Comparison of ENCODE assay signal across 13 cellular contexts in the genomic region with DNA sequence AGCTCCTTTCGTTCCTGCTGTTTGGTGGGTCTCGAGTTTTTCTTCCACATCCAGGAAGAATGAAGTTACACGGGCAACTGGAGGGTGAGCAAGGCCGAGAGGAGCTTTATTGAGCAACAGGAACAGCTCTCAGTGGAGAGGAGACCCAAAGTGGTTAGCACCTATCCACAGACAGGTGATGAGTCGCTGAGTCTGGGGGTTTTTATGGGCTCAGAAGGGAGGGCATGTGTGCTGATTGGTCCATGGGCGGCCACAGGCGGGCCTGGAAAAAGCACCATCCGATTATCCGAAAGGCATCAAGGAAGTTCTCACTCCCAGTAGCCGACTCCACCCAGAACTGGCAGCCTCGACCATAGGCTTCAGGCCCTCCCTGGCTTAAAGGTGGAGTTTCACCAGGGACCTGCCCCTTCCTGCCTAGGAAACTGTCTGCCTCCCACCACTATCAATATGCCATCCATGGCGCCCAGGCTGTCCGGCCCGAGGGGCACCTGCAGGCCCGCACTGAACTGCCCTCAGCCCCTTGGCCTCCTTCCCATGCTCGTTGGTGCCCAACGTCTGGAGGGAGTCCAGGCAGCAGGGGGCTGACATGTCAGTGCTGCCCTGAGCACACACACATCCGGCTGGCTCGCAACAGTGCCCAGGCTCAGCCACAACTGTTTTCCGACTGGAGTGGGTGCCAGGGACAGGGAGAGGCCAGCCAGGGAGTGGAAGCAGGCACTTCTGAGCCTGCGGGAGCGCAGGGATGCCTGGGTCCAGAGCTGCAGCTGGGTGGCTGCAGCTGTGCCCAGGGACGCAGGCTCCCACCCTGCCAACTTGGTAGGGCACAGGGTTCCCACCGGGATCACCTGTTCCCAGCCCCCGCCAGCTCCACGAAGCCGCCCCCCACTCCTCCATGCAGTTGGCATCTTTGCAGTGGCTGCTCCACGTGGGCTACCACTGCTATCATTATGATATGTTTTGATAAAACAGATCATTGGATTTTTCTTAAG.
DNase-seq lines count a peak whose midpoint lies in the region; ATAC-seq, FAIRE-seq and TF ChIP-seq lines count a peak whose summit lies in the region.
"Had no signal": no experiment of that assay in that cellular context is flagged by ENCODE, and none has a peak within 500 bp of the region (broad histone marks: within the 10 kb centered on the region; RNA-seq: fewer than 3 reads in every experiment).

No MANE protein-coding gene starts in this region.

- H3K27me3 ChIP-seq in HCT116 (ENCODE audit: insufficient read depth, low read length) (no peaks in the 10 kb centered on the region), GM12878 (replicated peaks in 1 of 2; ENCODE audit: control insufficient read depth in 2 of 2, insufficient read depth in 2 of 2, low read length in 1 of 2) (no peaks in the 10 kb centered on the region), gastrocnemius medialis (no peaks in the 10 kb centered on the region), vagina (no peaks in the 10 kb centered on the region)

- H2AFZ ChIP-seq in HCT116 (ENCODE audit: low read depth, low read length, poor library complexity, severe bottlenecking): no peak overlapping the region
- no peak overlapping the region for H2AFZ ChIP-seq in GM12878 (ENCODE audit: control insufficient read depth, low read depth, low read length)

- in situ Hi-C loops in GM12878 (cut with MboI): no loop called here
- in situ Hi-C loops in gastrocnemius medialis (cut with MboI; ENCODE audit: low sequenced_read_pairs in 4 of 4): no loop called here

- no peak for TF ChIP-seq EP300 in GM12878 (IDR thresholded peaks at IDR 0.05; ENCODE audit: borderline replicate concordance in 1 of 2, control insufficient read depth in 1 of 2, low read depth in 2 of 2, low read length in 2 of 2)

- H3K9me2 ChIP-seq in HCT116 (ENCODE audit: insufficient read depth): no peaks in the 10 kb centered on the region

- RAD21 ChIA-PET in HCT116 (lab: Charles Lee; ENCODE audit: low non-redundant PET in 1 of 2, low total read pairs in 2 of 2, uncharacterized antibody in 2 of 2, unreplicated experiment in 2 of 2) (no interaction called here), GM12878 (lab: Charles Lee; ENCODE audit: unreplicated experiment) (no interaction called here)

- H4K20me1 ChIP-seq in HCT116 (ENCODE audit: insufficient read depth) (no peaks in the 10 kb centered on the region), GM12878 (ENCODE audit: control insufficient read depth, insufficient read depth) (no peaks in the 10 kb centered on the region)

- H3K27ac ChIP-seq in HCT116 (ENCODE audit: low read depth, low read length): no peak overlapping the region
- no peak overlapping the region for H3K27ac ChIP-seq in GM12878 (ENCODE audit: control insufficient read depth, insufficient read depth)
- peak overlapping the region; percentile 71 to 79 (median 71) for H3K27ac ChIP-seq in gastrocnemius medialis
- no peak overlapping the region for H3K27ac ChIP-seq in vagina

- H3K4me2 ChIP-seq in HCT116 (ENCODE audit: low read length) (no peak overlapping the region), GM12878 (ENCODE audit: control insufficient read depth, insufficient read depth) (no peak overlapping the region)

- POLR2A ChIA-PET in HCT116 (lab: Charles Lee): no interaction called here
- POLR2A ChIA-PET in GM12878 (lab: Charles Lee): no interaction called here

- TF ChIP-seq RAD21 in HCT116 (IDR thresholded peaks at IDR 0.05; ENCODE audit: low read depth) (no peak), GM12878 (IDR thresholded peaks at IDR 0.05; ENCODE audit: insufficient read depth, low read depth, low read length) (no peak)

- no peaks in the 10 kb centered on the region for H3K36me3 ChIP-seq in HCT116 (ENCODE audit: control insufficient read depth in 1 of 2, insufficient read depth in 2 of 2, low read length in 2 of 2)
- H3K36me3 ChIP-seq in GM12878 (ENCODE audit: control insufficient read depth in 2 of 2, insufficient read depth in 2 of 2, low read length in 1 of 2): peaks cover 0 to 14% of the 10 kb centered on the region in 2 experiments; a peak in 2 of 4 replicates
- no peaks in the 10 kb centered on the region for H3K36me3 ChIP-seq in gastrocnemius medialis
- H3K36me3 ChIP-seq in vagina: no peaks in the 10 kb centered on the region

- no peak for TF ChIP-seq CTCF in HCT116 (IDR thresholded peaks at IDR 0.05 in 2 of 3, conservative IDR thresholded peaks at IDR 0.05 in 1 of 3; ENCODE audit: borderline replicate concordance in 1 of 3, insufficient read depth in 1 of 3, low read depth in 2 of 3, low read length in 2 of 3)
- TF ChIP-seq CTCF in GM12878 (IDR thresholded peaks at IDR 0.05 in 2 of 3, conservative IDR thresholded peaks at IDR 0.05 in 1 of 3; ENCODE audit: control insufficient read depth in 2 of 3, extremely low read depth in 1 of 3, insufficient read depth in 1 of 3, low read depth in 3 of 3, low read length in 3 of 3): no peak
- TF ChIP-seq CTCF in gastrocnemius medialis (IDR thresholded peaks at IDR 0.05 in 4 of 5, conservative IDR thresholded peaks at IDR 0.05 in 1 of 5): no peak
- no peak for TF ChIP-seq CTCF in vagina (IDR thresholded peaks at IDR 0.05)

- H3K4me1 ChIP-seq in HCT116 (ENCODE audit: control insufficient read depth in 1 of 2, insufficient read depth in 2 of 2, low read length in 2 of 2): no peaks in the 10 kb centered on the region; a peak in 1 of 4 replicates
- H3K4me1 ChIP-seq in GM12878 (ENCODE audit: control insufficient read depth, insufficient read depth, low read length): peaks cover 21% of the 10 kb centered on the region
- peaks cover 54 to 71% of the 10 kb centered on the region in 2 donors for H3K4me1 ChIP-seq in gastrocnemius medialis
- peaks cover 43% of the 10 kb centered on the region for H3K4me1 ChIP-seq in vagina

- 87% methylated on average over 28 of the region's 28 CpGs for WGBS in GM12878 (ENCODE audit: insufficient coverage, insufficient replicate concordance, low lambda C conversion rate, missing lambda C conversion rate)

- TF ChIP-seq POLR2A in HCT116 (IDR thresholded peaks at IDR 0.05; ENCODE audit: borderline replicate concordance, extremely low read depth, insufficient read depth, insufficient read length) (no peak), GM12878 (IDR thresholded peaks at IDR 0.05; ENCODE audit: low read depth, low read length) (peak; percentile 31; the same call in 1 of the 2 replicates), gastrocnemius medialis (IDR thresholded peaks at IDR 0.05) (no peak), vagina (IDR thresholded peaks at IDR 0.05) (no peak)

- FAIRE-seq in GM12878 (lab: Jason Lieb, UNC): no peak

- BruUV-seq in HCT116 (replicated peaks; lab: Mats Ljungman, UMichigan) (no TSS peak), GM12878 (replicated peaks; lab: Mats Ljungman, UMichigan) (no TSS peak)

- CTCF ChIA-PET in HCT116 (lab: Charles Lee) (no interaction called here), GM12878 (lab: Yijun Ruan, JAX) (no interaction called here)

- H3K9me3 ChIP-seq in HCT116 (ENCODE audit: control insufficient read depth in 1 of 2, insufficient read depth in 1 of 2, low read depth in 1 of 2, low read length in 2 of 2): no peaks in the 10 kb centered on the region
- H3K9me3 ChIP-seq in GM12878 (replicated peaks; ENCODE audit: control insufficient read depth, insufficient read depth, low read length): peaks cover 9% of the 10 kb centered on the region
- H3K9me3 ChIP-seq in gastrocnemius medialis: no peaks in the 10 kb centered on the region
- H3K9me3 ChIP-seq in vagina: no peaks in the 10 kb centered on the region

- H3K79me2 ChIP-seq in HCT116 (ENCODE audit: insufficient read depth, low read length): peaks cover 4% of the 10 kb centered on the region; the same call in 1 of the 2 replicates
- H3K79me2 ChIP-seq in GM12878 (ENCODE audit: control insufficient read depth, insufficient read depth, low read length): peaks cover 16% of the 10 kb centered on the region

- SMC1A ChIA-PET in GM12878 (lab: Charles Lee; ENCODE audit: uncharacterized antibody, unreplicated experiment): interaction anchor here (0.8 to 1.1 kb wide), 2 partner anchors 9 to 35 kb away, joined by 4 read pairs; no protein-coding TSS in a partner anchor

- intact Hi-C loops in HCT116 (cut with micrococcal nuclease): no loop called here
- intact Hi-C loops in GM12878 (cut with micrococcal nuclease; ENCODE audit: unreplicated experiment): no loop called here
- intact Hi-C loops in gastrocnemius medialis (cut with DNase I; ENCODE audit: low total_unique reads): no loop called here
- intact Hi-C loops in vagina (cut with DNase I): loop anchor here (10.0 kb wide), 1 partner anchor 235 kb away; no protein-coding TSS in a partner anchor

- no peak for DNase-seq in HCT116 (ENCODE audit: low read depth, low spot score)
- DNase-seq in GM12878 (ENCODE audit: low read depth, low spot score): no peak
- peak; percentile 71 for DNase-seq in kidney tubule cell (ENCODE audit: low spot score)
- peak; percentile 40 to 66 for DNase-seq in gastrocnemius medialis
- no peak for DNase-seq in activated CD8-positive, alpha-beta memory T cell treated with anti-CD3 and anti-CD28 coated beads, Interleukin-2, amount 50 U/mL, for 48 hours
- no peak for DNase-seq in stimulated activated CD4-positive, alpha-beta T cell treated with anti-CD3 and anti-CD28 coated beads, Interleukin-2, amount 100 ng/mL, for 24 hours
- DNase-seq in vagina (ENCODE audit: extremely low spot score in 2 of 2): no peak
- DNase-seq: COR-L47; mesenchymal stem cell; NCI-H1930; stimulated activated CD4-positive, alpha-beta T cell treated with anti-CD3 and anti-CD28 coated beads, Interleukin-12 subunit alpha, Interleukin-12 subunit beta, amount 100 ng/mL, for 4 hours had no signal

- ATAC-seq in HCT116 (peak; percentile 25; the same call in 1 of the 2 replicates), GM12878 (no peak), gastrocnemius medialis (peak; percentile 61 to 69), HG03571 (IDR thresholded peaks at IDR 0.05; ENCODE audit: unreplicated experiment) (no peak)
- ATAC-seq: activated CD4-positive, CD25-positive, alpha-beta regulatory T cell treated with anti-CD3 and anti-CD28 coated beads, Interleukin-2, amount 50 U/mL, for 24 hours had no signal

- no peak overlapping the region for H3K4me3 ChIP-seq in HCT116 (replicated peaks in 1 of 2; ENCODE audit: low read depth in 1 of 2, low read length in 2 of 2)
- no peak overlapping the region for H3K4me3 ChIP-seq in GM12878
- peak overlapping the region in 2 of 4 donors; percentile 17 to 22 for H3K4me3 ChIP-seq in gastrocnemius medialis
- no peak overlapping the region for H3K4me3 ChIP-seq in vagina

- no peak overlapping the region for H3K9ac ChIP-seq in HCT116 (ENCODE audit: low read length)
- H3K9ac ChIP-seq in GM12878 (ENCODE audit: control insufficient read depth, insufficient read depth, low read length): no peak overlapping the region

TF ChIP-seq in HCT116, 20 proteins besides CTCF, POLR2A, EP300 and RAD21 (continues in another document):
- no peak for TF ChIP-seq FOSL1 (IDR thresholded peaks at IDR 0.05; ENCODE audit: low read depth)

Comparison
In these comparisons a context has a peak if more than half of its experiments do, and no peak if none do; other contexts are left out.
1. ATAC-seq: peak in HCT116 (single experiment) and gastrocnemius medialis (2 of 2); none in GM12878 (single experiment) and HG03571 (single experiment).
2. DNase-seq: peak in kidney tubule cell (single experiment) and gastrocnemius medialis (2 of 2); none in HCT116 (single experiment), GM12878 (single experiment), activated CD8-positive, alpha-beta memory T cell treated with anti-CD3 and anti-CD28 coated beads, Interleukin-2, amount 50 U/mL, for 48 hours (single experiment), stimulated activated CD4-positive, alpha-beta T cell treated with anti-CD3 and anti-CD28 coated beads, Interleukin-2, amount 100 ng/mL, for 24 hours (0 of 2) and vagina (0 of 2).
3. H3K27ac ChIP-seq: peak in gastrocnemius medialis (4 of 4); none in HCT116 (single experiment), GM12878 (single experiment) and vagina (single experiment).